Comparison of ENCODE assay signal across 17 cellular contexts in genomic region chr6:134357110-134357509, GRCh38.
"Had no signal": no experiment of that assay in that cellular context is flagged by ENCODE, and none has a peak within 500 bp of the region (broad histone marks: within the 10 kb centered on the region; RNA-seq: fewer than 3 reads in every experiment).

No MANE protein-coding gene starts in this region.

- ATAC-seq: foreskin keratinocyte; mucosa of descending colon; naive thymus-derived CD8-positive, alpha-beta T cell had no signal

- H2AFZ ChIP-seq: hepatocyte had no signal

- H3K4me3 Mint-ChIP-seq: naive thymus-derived CD8-positive, alpha-beta T cell had no signal

- H3K27ac ChIP-seq: dorsolateral prefrontal cortex, foreskin keratinocyte, hepatocyte, right atrium auricular region, thyroid gland, upper lobe of left lung, vagina had no signal

- H3K4me2 ChIP-seq: hepatocyte, smooth muscle cell had no signal

- DNase-seq: cortex of kidney; dorsolateral prefrontal cortex; effector CD8-positive, alpha-beta T cell; head of caudate nucleus; kidney glomerular epithelial cell; mucosa of descending colon; naive thymus-derived CD8-positive, alpha-beta T cell; posterior cingulate gyrus; stimulated activated CD4-positive, alpha-beta T cell treated with anti-CD3 and anti-CD28 coated beads, Interleukin-2, amount 100 ng/mL, for 48 hours; stimulated activated naive CD4-positive, alpha-beta T cell treated with Interleukin-2 at 50 U/mL for 16 hours; thyroid gland had no signal

- H3K27me3 ChIP-seq: dorsolateral prefrontal cortex, foreskin keratinocyte, hepatocyte, right atrium auricular region, thyroid gland, upper lobe of left lung, vagina had no signal

- H3K27ac Mint-ChIP-seq: naive thymus-derived CD8-positive, alpha-beta T cell had no signal

- H3K4me3 ChIP-seq: dorsolateral prefrontal cortex, hepatocyte, mucosa of descending colon, right atrium auricular region, smooth muscle cell, thyroid gland, upper lobe of left lung, vagina had no signal

- H3K27me3 Mint-ChIP-seq: naive thymus-derived CD8-positive, alpha-beta T cell had no signal

- H3K79me2 ChIP-seq: hepatocyte had no signal

- H3K36me3 ChIP-seq: right atrium auricular region, thyroid gland, upper lobe of left lung, vagina had no signal

- H3K9me3 ChIP-seq: mucosa of descending colon, right atrium auricular region, thyroid gland, upper lobe of left lung, vagina had no signal

- H3K4me1 ChIP-seq: foreskin keratinocyte, right atrium auricular region, thyroid gland had no signal
